ENCODE assay signal across 8 cellular contexts in the genomic region with DNA sequence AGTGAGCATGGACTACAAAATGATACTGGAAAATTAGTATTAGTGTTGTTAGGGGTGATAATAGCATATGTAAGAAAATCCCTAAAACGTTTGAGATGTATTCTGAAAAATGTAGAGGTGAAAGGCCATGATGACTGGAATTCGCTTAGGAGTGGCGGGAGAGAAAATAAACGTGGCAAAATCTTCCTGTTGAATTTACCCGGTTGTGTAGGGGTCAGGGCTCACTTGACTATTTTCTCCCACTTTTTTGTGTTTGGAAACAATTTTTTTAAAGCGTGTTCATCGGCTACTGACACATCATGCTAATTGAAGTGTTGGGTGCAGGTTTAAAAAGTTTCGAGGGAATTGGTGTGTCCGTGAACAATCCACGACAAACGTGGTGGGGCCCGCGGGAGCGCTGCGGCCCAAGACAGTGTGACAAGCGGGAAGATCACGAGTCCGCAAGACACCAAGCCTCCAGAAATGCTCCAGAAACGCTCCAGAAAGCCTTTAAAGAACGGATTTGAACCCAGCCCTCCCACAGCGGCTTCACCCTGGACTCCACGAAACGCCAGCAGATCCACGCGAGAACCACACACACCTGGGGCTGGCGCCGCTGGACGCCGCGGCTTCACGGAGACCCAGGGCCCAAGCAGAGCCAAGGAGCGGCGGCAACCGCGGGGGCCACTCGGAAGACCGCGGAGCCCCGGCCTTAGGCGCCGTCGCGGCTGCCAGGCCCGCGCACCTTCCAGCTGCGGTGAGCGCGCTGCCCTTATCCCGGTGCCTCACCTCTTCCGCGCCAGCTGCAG. TPM values are rescaled to one million over a fixed set of nuclear protein-coding genes. Genes with fewer than 3 reads are reported as not detected.
DNase-seq lines count a peak whose midpoint lies in the region; ATAC-seq and TF ChIP-seq lines count a peak whose summit lies in the region.

No MANE protein-coding gene starts in this region.

- H3K9me3 Mint-ChIP-seq in activated naive CD8-positive, alpha-beta T cell treated with anti-CD3 and anti-CD28 coated beads, Interleukin-2, amount 10 ng/mL, durations not matched to agents 7 days and 5 days, result no peaks in the 10 kb centered on the region

- H3K27ac ChIP-seq in HUES48 (ENCODE audit: low read depth, low read length) (peak overlapping the region; percentile 89), hepatocyte (peak overlapping the region; percentile 98)

- POLR2A ChIA-PET in activated naive CD8-positive, alpha-beta T cell treated with anti-CD3 and anti-CD28 coated beads, Interleukin-2, amount 10 ng/mL, durations not matched to agents 7 days and 5 days (lab: Charles Lee), result interaction anchor here (1.1 to 3.0 kb wide), 6 partner anchors 118 to 416 kb away, joined by 3 to 25 read pairs (median 10); a partner anchor contains a TSS

- H3K27me3 ChIP-seq in HUES48 (ENCODE audit: control insufficient read depth, insufficient read depth, low read length), result no peaks in the 10 kb centered on the region; the same call in 1 of the 2 replicates
- no peaks in the 10 kb centered on the region for H3K27me3 ChIP-seq in hepatocyte
- no peaks in the 10 kb centered on the region for H3K27me3 ChIP-seq in skeletal muscle satellite cell (ENCODE audit: control insufficient read depth, insufficient read depth, low read length)

- H3K27ac Mint-ChIP-seq in activated naive CD8-positive, alpha-beta T cell treated with anti-CD3 and anti-CD28 coated beads, Interleukin-2, amount 10 ng/mL, durations not matched to agents 7 days and 5 days, result peak overlapping the region; percentile 97

- H3K9ac ChIP-seq in HUES48 (ENCODE audit: low read depth, low read length) (peak overlapping the region; percentile 97), skeletal muscle satellite cell (ENCODE audit: low read depth, low read length) (peak overlapping the region; percentile 99)

- H3K4me3 ChIP-seq in HUES48 (ENCODE audit: low read depth, low read length) (peak overlapping the region; percentile 95), hepatocyte (peak overlapping the region; percentile 79), skeletal muscle satellite cell (ENCODE audit: low read length) (peak overlapping the region; percentile 97)

- peak overlapping the region; percentile 97 for H3K4me3 Mint-ChIP-seq in activated naive CD8-positive, alpha-beta T cell treated with anti-CD3 and anti-CD28 coated beads, Interleukin-2, amount 10 ng/mL, durations not matched to agents 7 days and 5 days

- under 1% methylated on average over 51 of the region's 51 CpGs for WGBS in hepatocyte (ENCODE audit: low lambda C conversion rate, missing lambda C conversion rate)

- TF ChIP-seq CTCF in hepatocyte (IDR thresholded peaks at IDR 0.05; ENCODE audit: poor library complexity) (no peak), GM13977 (IDR thresholded peaks at IDR 0.05; ENCODE audit: extremely low read depth, insufficient read depth, missing control alignments) (no peak)

- H3K4me1 ChIP-seq in HUES48 (ENCODE audit: control insufficient read depth, insufficient read depth, low read length), result peaks cover 46% of the 10 kb centered on the region
- peaks cover 14% of the 10 kb centered on the region for H3K4me1 ChIP-seq in hepatocyte (ENCODE audit: insufficient read depth)
- H3K4me1 ChIP-seq in skeletal muscle satellite cell (ENCODE audit: control insufficient read depth, insufficient read depth, low read length), result peaks cover 17% of the 10 kb centered on the region

- H3K4me2 ChIP-seq in hepatocyte (peak overlapping the region; percentile 77), skeletal muscle satellite cell (ENCODE audit: low read length) (peak overlapping the region; percentile 96)

- in situ Hi-C loops in GM13977 (cut with MboI; ENCODE audit: low pct_unique_long_range_greater_than_20kb, low sequenced_read_pairs, unreplicated experiment), result loop anchor here (25.0 kb wide), 1 partner anchor 205 kb away; a partner anchor contains a TSS

- peaks cover 30% of the 10 kb centered on the region for H3K4me1 Mint-ChIP-seq in activated naive CD8-positive, alpha-beta T cell treated with anti-CD3 and anti-CD28 coated beads, Interleukin-2, amount 10 ng/mL, durations not matched to agents 7 days and 5 days

- H3K36me3 Mint-ChIP-seq in activated naive CD8-positive, alpha-beta T cell treated with anti-CD3 and anti-CD28 coated beads, Interleukin-2, amount 10 ng/mL, durations not matched to agents 7 days and 5 days, result peaks cover 13% of the 10 kb centered on the region

- H3K27me3 Mint-ChIP-seq in activated naive CD8-positive, alpha-beta T cell treated with anti-CD3 and anti-CD28 coated beads, Interleukin-2, amount 10 ng/mL, durations not matched to agents 7 days and 5 days, result no peaks in the 10 kb centered on the region

- H3K36me3 ChIP-seq in HUES48 (ENCODE audit: control insufficient read depth, insufficient read depth, low read length), result peaks cover 32% of the 10 kb centered on the region
- no peaks in the 10 kb centered on the region for H3K36me3 ChIP-seq in hepatocyte (replicated peaks; ENCODE audit: insufficient read depth, low read depth)
- peaks cover 26% of the 10 kb centered on the region for H3K36me3 ChIP-seq in skeletal muscle satellite cell (ENCODE audit: insufficient read depth, low read length)

- H3K9me3 ChIP-seq in HUES48 (ENCODE audit: control insufficient read depth, insufficient read depth, low read length), result no peaks in the 10 kb centered on the region
- H3K9me3 ChIP-seq in hepatocyte (ENCODE audit: low read depth), result no peaks in the 10 kb centered on the region
- no peaks in the 10 kb centered on the region for H3K9me3 ChIP-seq in skeletal muscle satellite cell (replicated peaks; ENCODE audit: low read length)

- peak; percentile 55 for ATAC-seq in activated naive CD8-positive, alpha-beta T cell treated with anti-CD3 and anti-CD28 coated beads, Interleukin-2, amount 10 ng/mL, durations not matched to agents 7 days and 5 days (ENCODE audit: low read depth)

- H3K9me2 ChIP-seq in hepatocyte (replicated peaks; ENCODE audit: insufficient read depth), result no peaks in the 10 kb centered on the region

- DNase-seq in stimulated activated CD4-positive, alpha-beta T cell treated with anti-CD3 and anti-CD28 coated beads, Interleukin-1b, Interleukin-23, amount 100 ng/mL, for 48 hours, result peak; percentile 9
- DNase-seq in stimulated activated CD4-positive, alpha-beta T cell treated with anti-CD3 and anti-CD28 coated beads, Interleukin-4, amount 100 ng/mL, for 24 hours, result no peak
- DNase-seq in activated naive CD8-positive, alpha-beta T cell treated with anti-CD3 and anti-CD28 coated beads, Interleukin-2, amount 10 ng/mL, durations not matched to agents 7 days and 5 days, result no peak
- no peak for DNase-seq in hepatocyte (ENCODE audit: low spot score)
- DNase-seq in NCI-H1694 (lab: John Stamatoyannopoulos, UW), result no peak
- DNase-seq in GM13977 (ENCODE audit: low spot score), result no peak

- H2AFZ ChIP-seq in hepatocyte, result peak overlapping the region; percentile 70

- H4K20me1 ChIP-seq in hepatocyte (ENCODE audit: insufficient read depth, poor library complexity, severe bottlenecking), result no peaks in the 10 kb centered on the region

- peaks cover 34% of the 10 kb centered on the region for H3K79me2 ChIP-seq in hepatocyte

RNA-seq across cellular contexts. Expression of a gene that starts 0.6 kb away (rescaled TPM):
- total RNA-seq in activated naive CD8-positive, alpha-beta T cell treated with anti-CD3 and anti-CD28 coated beads, Interleukin-2, amount 10 ng/mL, durations not matched to agents 7 days and 5 days, result 10 to 100 TPM; 40.7 to 42.3 TPM
- 43.3 and 46.2 TPM in 2 replicates for total RNA-seq in hepatocyte
- polyA plus RNA-seq in hepatocyte, result 81.4 and 99.0 TPM in 2 replicates
- 79.3 and 94.3 TPM in 2 replicates for total RNA-seq in skeletal muscle satellite cell (2012; rRNA removed)
